Comparison of ENCODE assay signal across 9 cellular contexts in the genomic region with DNA sequence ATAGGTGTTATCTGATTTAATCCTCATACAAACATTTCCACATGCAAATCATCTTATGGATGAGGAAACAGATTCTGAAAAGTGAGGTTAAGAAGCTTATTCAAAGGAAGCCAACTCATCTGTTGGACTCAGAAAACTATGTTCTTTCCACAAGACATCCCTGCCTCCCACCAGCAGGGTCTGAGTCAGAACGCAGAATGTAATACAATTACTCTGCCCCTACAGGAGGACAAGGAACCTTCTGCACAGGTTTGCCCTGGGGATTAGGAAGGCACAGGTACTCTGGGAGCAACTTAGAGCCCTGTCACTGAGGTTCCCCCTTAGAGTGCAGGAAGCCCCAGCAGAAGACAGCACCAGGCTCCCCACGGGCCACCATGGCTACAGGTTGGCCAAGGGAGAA.
DNase-seq lines count a peak whose midpoint lies in the region; ATAC-seq and TF ChIP-seq lines count a peak whose summit lies in the region.
"Had no signal": no experiment of that assay in that cellular context is flagged by ENCODE, and none has a peak within 500 bp of the region (broad histone marks: within the 10 kb centered on the region; RNA-seq: fewer than 3 reads in every experiment).

No MANE protein-coding gene starts in this region.

- H3K27me3 ChIP-seq in MG63 (no peaks in the 10 kb centered on the region), endodermal cell (ENCODE audit: control insufficient read depth, insufficient read depth, low read length, poor library complexity, severe bottlenecking) (no peaks in the 10 kb centered on the region)

- H3K36me3 ChIP-seq in MG63 (peaks cover 8% of the 10 kb centered on the region), endodermal cell (ENCODE audit: control insufficient read depth, insufficient read depth, low read length) (peaks cover 6% of the 10 kb centered on the region)

- 73% methylated on average over 2 of the region's 2 CpGs; no CpG with 5 or more reads in 1 of the 2 experiments for WGBS in endodermal cell (ENCODE audit: insufficient coverage in 1 of 2, insufficient read length in 1 of 2), 2 experiments

- H3K4me1 ChIP-seq in endodermal cell (ENCODE audit: control insufficient read depth, insufficient read depth, low read length), result peaks cover 17% of the 10 kb centered on the region

- no peak for ATAC-seq in HG03571 (IDR thresholded peaks at IDR 0.05; ENCODE audit: unreplicated experiment)
- ATAC-seq in naive thymus-derived CD8-positive, alpha-beta T cell, result no peak

- no peak overlapping the region for H3K27ac ChIP-seq in endodermal cell (ENCODE audit: low read depth, low read length)

- H3K9me3 ChIP-seq in MG63 (no peaks in the 10 kb centered on the region), endodermal cell (ENCODE audit: control insufficient read depth, low read length) (no peaks in the 10 kb centered on the region)

- H3K27ac Mint-ChIP-seq in endodermal cell (no peak overlapping the region), nephron progenitor cell (peak overlapping the region; percentile 66)
- no peak overlapping the region for H3K27ac Mint-ChIP-seq in naive thymus-derived CD8-positive, alpha-beta T cell

- TF ChIP-seq CTCF in endodermal cell (conservative IDR thresholded peaks at IDR 0.05) (peak; percentile 73), nephron progenitor cell (IDR thresholded peaks at IDR 0.05) (no peak)

- H3K36me3 Mint-ChIP-seq in endodermal cell (ENCODE audit: low read depth), result peaks cover 5% of the 10 kb centered on the region
- H3K36me3 Mint-ChIP-seq in nephron progenitor cell (ENCODE audit: low read depth), result peaks cover 39% of the 10 kb centered on the region
- H3K36me3 Mint-ChIP-seq in naive thymus-derived CD8-positive, alpha-beta T cell, result no peaks in the 10 kb centered on the region

- H3K9ac ChIP-seq in endodermal cell (ENCODE audit: extremely low read depth, low read length, poor library complexity, severe bottlenecking), result no peak overlapping the region

- DNase-seq in AG20443 (ENCODE audit: low spot score) (peak; percentile 45), MG63 (peak; percentile 56), endodermal cell (peak; percentile 60), nephron progenitor cell (no peak), NCI-H1694 (lab: John Stamatoyannopoulos, UW) (no peak)
- no peak for DNase-seq in naive thymus-derived CD8-positive, alpha-beta T cell
- no peak for DNase-seq in stimulated activated CD4-positive, alpha-beta T cell treated with anti-CD3 and anti-CD28 coated beads, Interleukin-4, amount 100 ng/mL, for 1 hour
- DNase-seq: stimulated activated CD8-positive, alpha-beta memory T cell treated with anti-CD3 and anti-CD28 coated beads, Interleukin-4, amount 100 ng/mL, for 48 hours had no signal

- H3K9me3 Mint-ChIP-seq in endodermal cell (no peaks in the 10 kb centered on the region), nephron progenitor cell (peaks cover 25% of the 10 kb centered on the region)
- H3K9me3 Mint-ChIP-seq in naive thymus-derived CD8-positive, alpha-beta T cell, result no peaks in the 10 kb centered on the region

- H3K27me3 Mint-ChIP-seq in endodermal cell (ENCODE audit: insufficient read depth) (no peaks in the 10 kb centered on the region), nephron progenitor cell (ENCODE audit: low read depth, poor library complexity) (no peaks in the 10 kb centered on the region)
- H3K27me3 Mint-ChIP-seq in naive thymus-derived CD8-positive, alpha-beta T cell, result peaks cover 0 to 12% (median 7%) of the 10 kb centered on the region in 5 donors

- no peak overlapping the region for H3K4me3 Mint-ChIP-seq in endodermal cell
- peak overlapping the region; percentile 13 for H3K4me3 Mint-ChIP-seq in nephron progenitor cell
- H3K4me3 Mint-ChIP-seq in naive thymus-derived CD8-positive, alpha-beta T cell, result no peak overlapping the region

- no peak overlapping the region for H3K4me3 ChIP-seq in MG63
- H3K4me3 ChIP-seq in endodermal cell (ENCODE audit: low read length), result no peak overlapping the region

- POLR2A ChIA-PET in naive thymus-derived CD8-positive, alpha-beta T cell (lab: Charles Lee), result no interaction called here

- peaks cover 36% of the 10 kb centered on the region for H3K4me1 Mint-ChIP-seq in endodermal cell
- peaks cover 91% of the 10 kb centered on the region for H3K4me1 Mint-ChIP-seq in nephron progenitor cell
- no peaks in the 10 kb centered on the region for H3K4me1 Mint-ChIP-seq in naive thymus-derived CD8-positive, alpha-beta T cell

Comparison
In these comparisons a context has a peak if more than half of its experiments do, and no peak if none do; other contexts are left out.
1. DNase-seq: peak in AG20443 (single experiment), MG63 (single experiment) and endodermal cell (single experiment); none in nephron progenitor cell (single experiment), NCI-H1694 (single experiment), naive thymus-derived CD8-positive, alpha-beta T cell (0 of 10) and stimulated activated CD4-positive, alpha-beta T cell treated with anti-CD3 and anti-CD28 coated beads, Interleukin-4, amount 100 ng/mL, for 1 hour (single experiment).